ENCODE assay signal across 9 cellular contexts in genomic region chr17:10226930-10227695, GRCh38.
DNase-seq lines count a peak whose midpoint lies in the region; ATAC-seq, FAIRE-seq and TF ChIP-seq lines count a peak whose summit lies in the region.
"Had no signal": no experiment of that assay in that cellular context is flagged by ENCODE, and none has a peak within 500 bp of the region (broad histone marks: within the 10 kb centered on the region; RNA-seq: fewer than 3 reads in every experiment).

No MANE protein-coding gene starts in this region.

- no peak overlapping the region for H3K4me3 Mint-ChIP-seq in memory B cell

- no peaks in the 10 kb centered on the region for H3K36me3 Mint-ChIP-seq in memory B cell

- peaks cover 3% of the 10 kb centered on the region for H3K27me3 Mint-ChIP-seq in memory B cell

- no peak for FAIRE-seq in HTR-8/SVneo (lab: Jason Lieb, UNC)

- H3K27ac Mint-ChIP-seq in memory B cell = no peak overlapping the region

- ATAC-seq in memory B cell (ENCODE audit: low read depth) = peak; percentile 37

- DNase-seq in COLO668 (lab: John Stamatoyannopoulos, UW; ENCODE audit: unreplicated experiment) = peak; percentile 1
- DNase-seq in HTR-8/SVneo (ENCODE audit: insufficient read length, low spot score) = peak; percentile 62
- DNase-seq in activated CD4-positive, alpha-beta T cell treated with anti-CD3 and anti-CD28 coated beads for 24 hours (ENCODE audit: low read depth in 2 of 2) = peak; percentile 12 to 21
- peak; percentile 45 for DNase-seq in choroid plexus epithelial cell (ENCODE audit: low read depth)
- peak; percentile 29 to 46 for DNase-seq in memory B cell (ENCODE audit: low spot score in 2 of 2)
- DNase-seq in stimulated activated CD8-positive, alpha-beta memory T cell treated with anti-CD3 and anti-CD28 coated beads, Interleukin-7, amount 100 ng/mL, for 4 hours (ENCODE audit: low read depth in 2 of 2) = peak; percentile 6 to 17
- DNase-seq in NCI-H2081 treated with DMSO at 0.1 percent for 48 hours (lab: John Stamatoyannopoulos, UW) = no peak
- no peak for DNase-seq in NCI-H187 (lab: John Stamatoyannopoulos, UW)

- peak; percentile 94 for TF ChIP-seq CTCF in choroid plexus epithelial cell (conservative IDR thresholded peaks at IDR 0.05; ENCODE audit: low read depth, low read length)

- peaks cover 2% of the 10 kb centered on the region for H3K9me3 Mint-ChIP-seq in memory B cell

- H3K4me3 ChIP-seq in choroid plexus epithelial cell (ENCODE audit: low read depth, low read length) = no peak overlapping the region
- H3K4me3 ChIP-seq: ovary had no signal

- no peaks in the 10 kb centered on the region for H3K4me1 Mint-ChIP-seq in memory B cell

Comparison
In these comparisons a context has a peak if more than half of its experiments do, and no peak if none do; other contexts are left out.
1. DNase-seq: peak in COLO668 (single experiment), HTR-8/SVneo (single experiment), activated CD4-positive, alpha-beta T cell treated with anti-CD3 and anti-CD28 coated beads for 24 hours (2 of 2), choroid plexus epithelial cell (single experiment), memory B cell (2 of 2) and stimulated activated CD8-positive, alpha-beta memory T cell treated with anti-CD3 and anti-CD28 coated beads, Interleukin-7, amount 100 ng/mL, for 4 hours (2 of 2); none in NCI-H2081 treated with DMSO at 0.1 percent for 48 hours (single experiment) and NCI-H187 (0 of 2).